2 cellular contexts compared by ENCODE assay signal in the genomic region with DNA sequence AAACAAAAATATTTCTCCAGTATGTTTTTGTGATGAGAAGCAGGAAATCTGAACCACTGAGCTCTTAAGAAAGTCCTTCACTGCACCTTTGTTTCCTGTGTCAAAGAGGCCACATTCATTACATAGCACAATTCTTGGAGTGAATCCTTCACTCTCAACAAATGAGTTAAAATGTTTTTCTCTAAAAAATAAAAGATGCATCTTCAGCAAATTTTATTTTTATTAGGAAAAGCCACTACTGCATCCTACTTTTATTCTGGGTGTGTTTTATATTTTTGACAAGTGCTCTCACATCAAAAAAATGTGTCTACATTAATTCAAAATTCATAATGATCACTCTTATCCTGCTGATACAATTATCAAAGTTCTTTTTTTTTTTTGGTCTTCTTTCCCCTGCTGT.
TF ChIP-seq lines count a peak whose summit lies in the region.

No MANE protein-coding gene starts in this region.

TF ChIP-seq in HepG2, 621 proteins besides CTCF, POLR2A, EP300 and RAD21:
- TF ChIP-seq, protein P1, sequence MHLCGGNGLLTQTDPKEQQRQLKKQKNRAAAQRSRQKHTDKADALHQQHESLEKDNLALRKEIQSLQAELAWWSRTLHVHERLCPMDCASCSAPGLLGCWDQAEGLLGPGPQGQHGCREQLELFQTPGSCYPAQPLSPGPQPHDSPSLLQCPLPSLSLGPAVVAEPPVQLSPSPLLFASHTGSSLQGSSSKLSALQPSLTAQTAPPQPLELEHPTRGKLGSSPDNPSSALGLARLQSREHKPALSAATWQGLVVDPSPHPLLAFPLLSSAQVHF (CRISPR knock-in tag; IDR thresholded peaks at IDR 0.05), result no peak
- no peak for TF ChIP-seq CAMTA2 (CRISPR knock-in tag; IDR thresholded peaks at IDR 0.05; ENCODE audit: borderline replicate concordance)
- TF ChIP-seq MAFF (IDR thresholded peaks at IDR 0.05; ENCODE audit: low read depth, low read length), result peak; percentile 61
- TF ChIP-seq ZC3H4 (CRISPR knock-in tag; IDR thresholded peaks at IDR 0.05; ENCODE audit: borderline replicate concordance), result no peak
- no peak for TF ChIP-seq MZF1 (CRISPR knock-in tag; IDR thresholded peaks at IDR 0.05; ENCODE audit: borderline replicate concordance)
- no peak for TF ChIP-seq HCFC1 (IDR thresholded peaks at IDR 0.05; ENCODE audit: low read depth, low read length)
- no peak for TF ChIP-seq GTF2F1 (IDR thresholded peaks at IDR 0.05; ENCODE audit: low read length)
- no peak for TF ChIP-seq DPF2 (CRISPR knock-in tag; IDR thresholded peaks at IDR 0.05; ENCODE audit: borderline replicate concordance, low read depth)
- TF ChIP-seq PRDM10 (CRISPR knock-in tag; IDR thresholded peaks at IDR 0.05; ENCODE audit: low read depth), result no peak
- TF ChIP-seq CREM (IDR thresholded peaks at IDR 0.05), result no peak
- no peak for TF ChIP-seq CREM (CRISPR knock-in tag; IDR thresholded peaks at IDR 0.05)
- peak; percentile 47 to 75; a peak in 2 of 4 replicates for TF ChIP-seq MAFK (conservative IDR thresholded peaks at IDR 0.05 in 1 of 2, IDR thresholded peaks at IDR 0.05 in 1 of 2; ENCODE audit: low read length in 2 of 2)
- TF ChIP-seq MXD4 (CRISPR knock-in tag; IDR thresholded peaks at IDR 0.05), result no peak

TF ChIP-seq in IMR-90, 13 proteins besides CTCF, POLR2A, EP300 and RAD21 (continued from another document):
- TF ChIP-seq, protein P2, sequence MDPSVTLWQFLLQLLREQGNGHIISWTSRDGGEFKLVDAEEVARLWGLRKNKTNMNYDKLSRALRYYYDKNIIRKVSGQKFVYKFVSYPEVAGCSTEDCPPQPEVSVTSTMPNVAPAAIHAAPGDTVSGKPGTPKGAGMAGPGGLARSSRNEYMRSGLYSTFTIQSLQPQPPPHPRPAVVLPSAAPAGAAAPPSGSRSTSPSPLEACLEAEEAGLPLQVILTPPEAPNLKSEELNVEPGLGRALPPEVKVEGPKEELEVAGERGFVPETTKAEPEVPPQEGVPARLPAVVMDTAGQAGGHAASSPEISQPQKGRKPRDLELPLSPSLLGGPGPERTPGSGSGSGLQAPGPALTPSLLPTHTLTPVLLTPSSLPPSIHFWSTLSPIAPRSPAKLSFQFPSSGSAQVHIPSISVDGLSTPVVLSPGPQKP (IDR thresholded peaks at IDR 0.05; ENCODE audit: borderline replicate concordance, low read depth, low read length), result no peak
